15 cellular contexts compared by ENCODE assay signal in genomic region chr6:161164182-161164625, GRCh38.
A peak's percentile ranks its signal among the peaks of the same experiment; 100 is the strongest.
DNase-seq lines count a peak whose midpoint lies in the region; ATAC-seq and TF ChIP-seq lines count a peak whose summit lies in the region.
"Had no signal": no experiment of that assay in that cellular context is flagged by ENCODE, and none has a peak within 500 bp of the region (broad histone marks: within the 10 kb centered on the region; RNA-seq: fewer than 3 reads in every experiment).

No MANE protein-coding gene starts in this region.

- no peak overlapping the region for H2BK15ac ChIP-seq in mesendoderm (replicated peaks; ENCODE audit: low read depth)

- H3K4me1 ChIP-seq in right atrium auricular region = no peaks in the 10 kb centered on the region
- H3K4me1 ChIP-seq in mesendoderm (ENCODE audit: control insufficient read depth, low read depth, low read length) = peaks cover 13% of the 10 kb centered on the region

- ATAC-seq in Right ventricle myocardium inferior = no peak
- ATAC-seq in stimulated activated effector memory CD8-positive, alpha-beta T cell treated with anti-CD3 and anti-CD28 coated beads, Interleukin-12 subunit alpha, Interleukin-12 subunit beta, amount 100 ng/mL, for 72 hours = no peak

- H2AK5ac ChIP-seq in mesendoderm (ENCODE audit: low read length) = no peak overlapping the region

- H4K8ac ChIP-seq in mesendoderm (ENCODE audit: low read depth, low read length) = no peak overlapping the region

- peaks cover 2% of the 10 kb centered on the region for H3K79me2 ChIP-seq in mesendoderm (ENCODE audit: control insufficient read depth, insufficient read depth, low read length)

- H3K79me1 ChIP-seq in mesendoderm (ENCODE audit: low read length) = peaks cover 9% of the 10 kb centered on the region

- no peaks in the 10 kb centered on the region for H3K27me3 ChIP-seq in right atrium auricular region
- no peaks in the 10 kb centered on the region for H3K27me3 ChIP-seq in mesendoderm (ENCODE audit: insufficient read depth, low read length, poor library complexity)
- H3K27me3 ChIP-seq: BLaER1 had no signal

- H3K4me3 ChIP-seq in right atrium auricular region (no peak overlapping the region), mesendoderm (ENCODE audit: low read length) (no peak overlapping the region)
- H3K4me3 ChIP-seq: BLaER1, GM23338 had no signal

- peak; percentile 36 for DNase-seq in right atrium auricular region (ENCODE audit: low spot score)
- no peak for DNase-seq in Right ventricle myocardium inferior (ENCODE audit: missing footprints)
- peak; percentile 80 for DNase-seq in mesenteric fat pad (ENCODE audit: low spot score)
- DNase-seq in stimulated activated effector memory CD8-positive, alpha-beta T cell treated with anti-CD3 and anti-CD28 coated beads, Interleukin-12 subunit alpha, Interleukin-12 subunit beta, amount 100 ng/mL, for 72 hours (ENCODE audit: low spot score in 2 of 2) = no peak
- DNase-seq in activated T-helper 2 cell treated with anti-CD3 and anti-CD28 coated beads, Interferon-gamma antibody, Interleukin-2, Interleukin-4, amounts not matched to agents 10 μg/mL and 5 μg/mL and 100 μg/mL, durations not matched to agents 14 hours and 24 hours and 36 hours (ENCODE audit: low spot score) = no peak
- no peak for DNase-seq in SIG-M5 treated with dmso at 0.1 percent for 504 hours (lab: John Stamatoyannopoulos, UW; ENCODE audit: unreplicated experiment)
- no peak for DNase-seq in mesendoderm
- DNase-seq: 8988T; Calu3; CD4-positive, alpha-beta memory T cell; DMS79 treated with DMSO at 0.1 percent for 48 hours; GF-D8 had no signal

- H3K4me2 ChIP-seq in mesendoderm (ENCODE audit: low read length) = no peak overlapping the region
- H3K4me2 ChIP-seq: GM23338 had no signal

- H3K36me3 ChIP-seq in right atrium auricular region = no peaks in the 10 kb centered on the region
- peaks cover 4% of the 10 kb centered on the region for H3K36me3 ChIP-seq in mesendoderm (ENCODE audit: control insufficient read depth, insufficient read depth, low read length)

- H3K9ac ChIP-seq in mesendoderm (ENCODE audit: low read length) = no peak overlapping the region
- H3K9ac ChIP-seq: BLaER1 had no signal

- no peak overlapping the region for H2BK120ac ChIP-seq in mesendoderm (ENCODE audit: low read depth, low read length)

- TF ChIP-seq CTCF in right atrium auricular region (IDR thresholded peaks at IDR 0.05) = no peak

- H3K4me1 Mint-ChIP-seq in stimulated activated effector memory CD8-positive, alpha-beta T cell treated with anti-CD3 and anti-CD28 coated beads, Interleukin-12 subunit alpha, Interleukin-12 subunit beta, amount 100 ng/mL, for 72 hours = no peaks in the 10 kb centered on the region
- no peaks in the 10 kb centered on the region for H3K4me1 Mint-ChIP-seq in activated T-helper 2 cell treated with anti-CD3 and anti-CD28 coated beads, Interferon-gamma antibody, Interleukin-2, Interleukin-4, amounts not matched to agents 10 μg/mL and 5 μg/mL and 100 μg/mL, durations not matched to agents 14 hours and 24 hours and 36 hours (ENCODE audit: low read depth)
- H3K4me1 Mint-ChIP-seq: CD14-positive monocyte had no signal

- no CpG with 5 or more reads among the region's 9 CpGs for WGBS in mesendoderm (ENCODE audit: extremely low coverage, insufficient coverage, low lambda C conversion rate)

- H3K18ac ChIP-seq in mesendoderm (ENCODE audit: low read length) = no peak overlapping the region

- H3K9me3 Mint-ChIP-seq in stimulated activated effector memory CD8-positive, alpha-beta T cell treated with anti-CD3 and anti-CD28 coated beads, Interleukin-12 subunit alpha, Interleukin-12 subunit beta, amount 100 ng/mL, for 72 hours = no peaks in the 10 kb centered on the region
- no peaks in the 10 kb centered on the region for H3K9me3 Mint-ChIP-seq in activated T-helper 2 cell treated with anti-CD3 and anti-CD28 coated beads, Interferon-gamma antibody, Interleukin-2, Interleukin-4, amounts not matched to agents 10 μg/mL and 5 μg/mL and 100 μg/mL, durations not matched to agents 14 hours and 24 hours and 36 hours
- H3K9me3 Mint-ChIP-seq: GM23338 had no signal

- peaks cover 6% of the 10 kb centered on the region for H3K36me3 Mint-ChIP-seq in stimulated activated effector memory CD8-positive, alpha-beta T cell treated with anti-CD3 and anti-CD28 coated beads, Interleukin-12 subunit alpha, Interleukin-12 subunit beta, amount 100 ng/mL, for 72 hours
- peaks cover 3% of the 10 kb centered on the region for H3K36me3 Mint-ChIP-seq in activated T-helper 2 cell treated with anti-CD3 and anti-CD28 coated beads, Interferon-gamma antibody, Interleukin-2, Interleukin-4, amounts not matched to agents 10 μg/mL and 5 μg/mL and 100 μg/mL, durations not matched to agents 14 hours and 24 hours and 36 hours (ENCODE audit: low read depth)

- no peak overlapping the region for H3K4me3 Mint-ChIP-seq in stimulated activated effector memory CD8-positive, alpha-beta T cell treated with anti-CD3 and anti-CD28 coated beads, Interleukin-12 subunit alpha, Interleukin-12 subunit beta, amount 100 ng/mL, for 72 hours
- no peak overlapping the region for H3K4me3 Mint-ChIP-seq in activated T-helper 2 cell treated with anti-CD3 and anti-CD28 coated beads, Interferon-gamma antibody, Interleukin-2, Interleukin-4, amounts not matched to agents 10 μg/mL and 5 μg/mL and 100 μg/mL, durations not matched to agents 14 hours and 24 hours and 36 hours (ENCODE audit: low read depth)
- H3K4me3 Mint-ChIP-seq: CD14-positive monocyte; CD4-positive, alpha-beta memory T cell; GM23338 had no signal

- H3K9me3 ChIP-seq in right atrium auricular region = no peaks in the 10 kb centered on the region
- H3K9me3 ChIP-seq: BLaER1 had no signal

- peak overlapping the region; percentile 63 for H3K27ac Mint-ChIP-seq in stimulated activated effector memory CD8-positive, alpha-beta T cell treated with anti-CD3 and anti-CD28 coated beads, Interleukin-12 subunit alpha, Interleukin-12 subunit beta, amount 100 ng/mL, for 72 hours
- H3K27ac Mint-ChIP-seq in activated T-helper 2 cell treated with anti-CD3 and anti-CD28 coated beads, Interferon-gamma antibody, Interleukin-2, Interleukin-4, amounts not matched to agents 10 μg/mL and 5 μg/mL and 100 μg/mL, durations not matched to agents 14 hours and 24 hours and 36 hours = no peak overlapping the region
- H3K27ac Mint-ChIP-seq: GM23338 had no signal

- intact Hi-C loops in Right ventricle myocardium inferior (cut with DNase I) = loop anchor here (10.0 kb wide), 1 partner anchor 131 kb away; no protein-coding TSS in a partner anchor
- intact Hi-C loops in activated T-helper 2 cell treated with anti-CD3 and anti-CD28 coated beads, Interferon-gamma antibody, Interleukin-2, Interleukin-4, amounts not matched to agents 10 μg/mL and 5 μg/mL and 100 μg/mL, durations not matched to agents 14 hours and 24 hours and 36 hours (cut with micrococcal nuclease) = no loop called here

- no peak overlapping the region for H3K23ac ChIP-seq in mesendoderm (ENCODE audit: low read length)

- no peak overlapping the region for H3K27ac ChIP-seq in right atrium auricular region
- H3K27ac ChIP-seq in mesendoderm (ENCODE audit: low read depth, low read length) = no peak overlapping the region

- H3K56ac ChIP-seq in mesendoderm (ENCODE audit: low read length) = no peak overlapping the region

- H4K5ac ChIP-seq in mesendoderm (ENCODE audit: low read length) = no peak overlapping the region

- H3K27me3 Mint-ChIP-seq in activated T-helper 2 cell treated with anti-CD3 and anti-CD28 coated beads, Interferon-gamma antibody, Interleukin-2, Interleukin-4, amounts not matched to agents 10 μg/mL and 5 μg/mL and 100 μg/mL, durations not matched to agents 14 hours and 24 hours and 36 hours (ENCODE audit: low read depth) = no peaks in the 10 kb centered on the region
- H3K27me3 Mint-ChIP-seq: CD4-positive, alpha-beta memory T cell had no signal

- H2BK5ac ChIP-seq in mesendoderm (ENCODE audit: low read length) = no peak overlapping the region

- no peak overlapping the region for H3K4ac ChIP-seq in mesendoderm (ENCODE audit: low read depth, low read length)

Comparison
In these comparisons a context has a peak if more than half of its experiments do, and no peak if none do; other contexts are left out.
1. DNase-seq: peak in right atrium auricular region (single experiment) and mesenteric fat pad (single experiment); none in Right ventricle myocardium inferior (single experiment), stimulated activated effector memory CD8-positive, alpha-beta T cell treated with anti-CD3 and anti-CD28 coated beads, Interleukin-12 subunit alpha, Interleukin-12 subunit beta, amount 100 ng/mL, for 72 hours (0 of 2), activated T-helper 2 cell treated with anti-CD3 and anti-CD28 coated beads, Interferon-gamma antibody, Interleukin-2, Interleukin-4, amounts not matched to agents 10 μg/mL and 5 μg/mL and 100 μg/mL, durations not matched to agents 14 hours and 24 hours and 36 hours (single experiment), SIG-M5 treated with dmso at 0.1 percent for 504 hours (single experiment) and mesendoderm (single experiment).